1 cellular context compared by ENCODE assay signal in the genomic region with DNA sequence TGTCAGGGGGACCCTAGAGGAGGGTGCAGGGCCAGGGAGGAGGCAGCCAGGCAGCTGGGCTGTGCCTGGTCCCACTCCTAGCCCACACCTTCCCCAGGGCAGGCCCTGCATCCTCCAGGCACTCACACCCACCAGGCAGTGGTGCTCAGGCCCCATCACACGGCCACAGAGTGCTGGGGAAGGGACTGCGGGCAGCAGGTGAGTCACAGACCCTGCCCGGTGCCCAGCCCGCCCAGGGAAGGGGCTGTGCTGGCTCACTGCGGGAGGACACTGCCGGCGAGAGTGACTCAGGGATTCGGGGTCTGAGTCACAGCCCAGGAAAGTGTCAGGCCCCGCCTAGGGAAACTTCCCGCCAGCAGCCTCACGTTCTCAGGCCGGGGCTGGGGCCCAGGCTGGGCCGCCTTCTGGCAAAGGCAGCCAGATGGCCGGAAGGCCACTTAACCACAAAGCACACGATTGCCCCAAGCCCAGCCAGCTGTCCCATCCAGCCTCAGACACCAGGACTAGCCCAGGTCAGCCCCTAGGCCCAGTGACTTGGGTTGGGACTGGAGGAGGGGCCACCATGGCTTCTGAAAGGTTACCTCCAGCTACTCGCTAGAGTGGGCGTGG.
TF ChIP-seq lines count a peak whose summit lies in the region.

No MANE protein-coding gene starts in this region.

TF ChIP-seq in K562, 482 proteins besides CTCF, POLR2A, EP300 and RAD21 (continued from another document and continues in another):
- TF ChIP-seq, protein P1, sequence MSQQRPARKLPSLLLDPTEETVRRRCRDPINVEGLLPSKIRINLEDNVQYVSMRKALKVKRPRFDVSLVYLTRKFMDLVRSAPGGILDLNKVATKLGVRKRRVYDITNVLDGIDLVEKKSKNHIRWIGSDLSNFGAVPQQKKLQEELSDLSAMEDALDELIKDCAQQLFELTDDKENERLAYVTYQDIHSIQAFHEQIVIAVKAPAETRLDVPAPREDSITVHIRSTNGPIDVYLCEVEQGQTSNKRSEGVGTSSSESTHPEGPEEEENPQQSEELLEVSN (IDR thresholded peaks at IDR 0.05; ENCODE audit: borderline replicate concordance in 1 of 2, extremely low read depth in 1 of 2, insufficient read depth in 1 of 2, insufficient read length in 1 of 2, low read depth in 1 of 2, low read length in 1 of 2, poor library complexity in 1 of 2, severe bottlenecking in 1 of 2): peak; percentile 99
- peak; percentile 64 for TF ChIP-seq FOS (IDR thresholded peaks at IDR 0.05; ENCODE audit: extremely low read depth, insufficient read length)
- TF ChIP-seq MTA2 (IDR thresholded peaks at IDR 0.05; ENCODE audit: low read depth): peak; percentile 55
- TF ChIP-seq RNF2 (IDR thresholded peaks at IDR 0.05): peak; percentile 92
- TF ChIP-seq, protein P2, sequence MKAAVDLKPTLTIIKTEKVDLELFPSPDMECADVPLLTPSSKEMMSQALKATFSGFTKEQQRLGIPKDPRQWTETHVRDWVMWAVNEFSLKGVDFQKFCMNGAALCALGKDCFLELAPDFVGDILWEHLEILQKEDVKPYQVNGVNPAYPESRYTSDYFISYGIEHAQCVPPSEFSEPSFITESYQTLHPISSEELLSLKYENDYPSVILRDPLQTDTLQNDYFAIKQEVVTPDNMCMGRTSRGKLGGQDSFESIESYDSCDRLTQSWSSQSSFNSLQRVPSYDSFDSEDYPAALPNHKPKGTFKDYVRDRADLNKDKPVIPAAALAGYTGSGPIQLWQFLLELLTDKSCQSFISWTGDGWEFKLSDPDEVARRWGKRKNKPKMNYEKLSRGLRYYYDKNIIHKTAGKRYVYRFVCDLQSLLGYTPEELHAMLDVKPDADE (conservative IDR thresholded peaks at IDR 0.05; ENCODE audit: control insufficient read depth, low read depth, low read length): peak; percentile 92
- peak; percentile 69 for TF ChIP-seq TBP (optimal IDR thresholded peaks at IDR 0.05; ENCODE audit: low read depth, low read length)
- TF ChIP-seq, protein P3, sequence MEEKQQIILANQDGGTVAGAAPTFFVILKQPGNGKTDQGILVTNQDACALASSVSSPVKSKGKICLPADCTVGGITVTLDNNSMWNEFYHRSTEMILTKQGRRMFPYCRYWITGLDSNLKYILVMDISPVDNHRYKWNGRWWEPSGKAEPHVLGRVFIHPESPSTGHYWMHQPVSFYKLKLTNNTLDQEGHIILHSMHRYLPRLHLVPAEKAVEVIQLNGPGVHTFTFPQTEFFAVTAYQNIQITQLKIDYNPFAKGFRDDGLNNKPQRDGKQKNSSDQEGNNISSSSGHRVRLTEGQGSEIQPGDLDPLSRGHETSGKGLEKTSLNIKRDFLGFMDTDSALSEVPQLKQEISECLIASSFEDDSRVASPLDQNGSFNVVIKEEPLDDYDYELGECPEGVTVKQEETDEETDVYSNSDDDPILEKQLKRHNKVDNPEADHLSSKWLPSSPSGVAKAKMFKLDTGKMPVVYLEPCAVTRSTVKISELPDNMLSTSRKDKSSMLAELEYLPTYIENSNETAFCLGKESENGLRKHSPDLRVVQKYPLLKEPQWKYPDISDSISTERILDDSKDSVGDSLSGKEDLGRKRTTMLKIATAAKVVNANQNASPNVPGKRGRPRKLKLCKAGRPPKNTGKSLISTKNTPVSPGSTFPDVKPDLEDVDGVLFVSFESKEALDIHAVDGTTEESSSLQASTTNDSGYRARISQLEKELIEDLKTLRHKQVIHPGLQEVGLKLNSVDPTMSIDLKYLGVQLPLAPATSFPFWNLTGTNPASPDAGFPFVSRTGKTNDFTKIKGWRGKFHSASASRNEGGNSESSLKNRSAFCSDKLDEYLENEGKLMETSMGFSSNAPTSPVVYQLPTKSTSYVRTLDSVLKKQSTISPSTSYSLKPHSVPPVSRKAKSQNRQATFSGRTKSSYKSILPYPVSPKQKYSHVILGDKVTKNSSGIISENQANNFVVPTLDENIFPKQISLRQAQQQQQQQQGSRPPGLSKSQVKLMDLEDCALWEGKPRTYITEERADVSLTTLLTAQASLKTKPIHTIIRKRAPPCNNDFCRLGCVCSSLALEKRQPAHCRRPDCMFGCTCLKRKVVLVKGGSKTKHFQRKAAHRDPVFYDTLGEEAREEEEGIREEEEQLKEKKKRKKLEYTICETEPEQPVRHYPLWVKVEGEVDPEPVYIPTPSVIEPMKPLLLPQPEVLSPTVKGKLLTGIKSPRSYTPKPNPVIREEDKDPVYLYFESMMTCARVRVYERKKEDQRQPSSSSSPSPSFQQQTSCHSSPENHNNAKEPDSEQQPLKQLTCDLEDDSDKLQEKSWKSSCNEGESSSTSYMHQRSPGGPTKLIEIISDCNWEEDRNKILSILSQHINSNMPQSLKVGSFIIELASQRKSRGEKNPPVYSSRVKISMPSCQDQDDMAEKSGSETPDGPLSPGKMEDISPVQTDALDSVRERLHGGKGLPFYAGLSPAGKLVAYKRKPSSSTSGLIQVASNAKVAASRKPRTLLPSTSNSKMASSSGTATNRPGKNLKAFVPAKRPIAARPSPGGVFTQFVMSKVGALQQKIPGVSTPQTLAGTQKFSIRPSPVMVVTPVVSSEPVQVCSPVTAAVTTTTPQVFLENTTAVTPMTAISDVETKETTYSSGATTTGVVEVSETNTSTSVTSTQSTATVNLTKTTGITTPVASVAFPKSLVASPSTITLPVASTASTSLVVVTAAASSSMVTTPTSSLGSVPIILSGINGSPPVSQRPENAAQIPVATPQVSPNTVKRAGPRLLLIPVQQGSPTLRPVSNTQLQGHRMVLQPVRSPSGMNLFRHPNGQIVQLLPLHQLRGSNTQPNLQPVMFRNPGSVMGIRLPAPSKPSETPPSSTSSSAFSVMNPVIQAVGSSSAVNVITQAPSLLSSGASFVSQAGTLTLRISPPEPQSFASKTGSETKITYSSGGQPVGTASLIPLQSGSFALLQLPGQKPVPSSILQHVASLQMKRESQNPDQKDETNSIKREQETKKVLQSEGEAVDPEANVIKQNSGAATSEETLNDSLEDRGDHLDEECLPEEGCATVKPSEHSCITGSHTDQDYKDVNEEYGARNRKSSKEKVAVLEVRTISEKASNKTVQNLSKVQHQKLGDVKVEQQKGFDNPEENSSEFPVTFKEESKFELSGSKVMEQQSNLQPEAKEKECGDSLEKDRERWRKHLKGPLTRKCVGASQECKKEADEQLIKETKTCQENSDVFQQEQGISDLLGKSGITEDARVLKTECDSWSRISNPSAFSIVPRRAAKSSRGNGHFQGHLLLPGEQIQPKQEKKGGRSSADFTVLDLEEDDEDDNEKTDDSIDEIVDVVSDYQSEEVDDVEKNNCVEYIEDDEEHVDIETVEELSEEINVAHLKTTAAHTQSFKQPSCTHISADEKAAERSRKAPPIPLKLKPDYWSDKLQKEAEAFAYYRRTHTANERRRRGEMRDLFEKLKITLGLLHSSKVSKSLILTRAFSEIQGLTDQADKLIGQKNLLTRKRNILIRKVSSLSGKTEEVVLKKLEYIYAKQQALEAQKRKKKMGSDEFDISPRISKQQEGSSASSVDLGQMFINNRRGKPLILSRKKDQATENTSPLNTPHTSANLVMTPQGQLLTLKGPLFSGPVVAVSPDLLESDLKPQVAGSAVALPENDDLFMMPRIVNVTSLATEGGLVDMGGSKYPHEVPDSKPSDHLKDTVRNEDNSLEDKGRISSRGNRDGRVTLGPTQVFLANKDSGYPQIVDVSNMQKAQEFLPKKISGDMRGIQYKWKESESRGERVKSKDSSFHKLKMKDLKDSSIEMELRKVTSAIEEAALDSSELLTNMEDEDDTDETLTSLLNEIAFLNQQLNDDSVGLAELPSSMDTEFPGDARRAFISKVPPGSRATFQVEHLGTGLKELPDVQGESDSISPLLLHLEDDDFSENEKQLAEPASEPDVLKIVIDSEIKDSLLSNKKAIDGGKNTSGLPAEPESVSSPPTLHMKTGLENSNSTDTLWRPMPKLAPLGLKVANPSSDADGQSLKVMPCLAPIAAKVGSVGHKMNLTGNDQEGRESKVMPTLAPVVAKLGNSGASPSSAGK (IDR thresholded peaks at IDR 0.05): peak; percentile 90
- TF ChIP-seq FOXJ2 (tag; IDR thresholded peaks at IDR 0.05): no peak
- TF ChIP-seq, protein P4, sequence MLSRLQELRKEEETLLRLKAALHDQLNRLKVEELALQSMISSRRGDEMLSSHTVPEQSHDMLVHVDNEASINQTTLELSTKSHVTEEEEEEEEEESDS (CRISPR knock-in tag; IDR thresholded peaks at IDR 0.05): no peak
- peak; percentile 18 for TF ChIP-seq RBBP5 (IDR thresholded peaks at IDR 0.05; ENCODE audit: borderline replicate concordance, insufficient read depth, low read length, poor library complexity, severe bottlenecking)
- peak; percentile 92; the same call in 1 of the 2 replicates for TF ChIP-seq ESRRA (IDR thresholded peaks at IDR 0.05; ENCODE audit: borderline replicate concordance, low read depth)
- TF ChIP-seq, protein P5, sequence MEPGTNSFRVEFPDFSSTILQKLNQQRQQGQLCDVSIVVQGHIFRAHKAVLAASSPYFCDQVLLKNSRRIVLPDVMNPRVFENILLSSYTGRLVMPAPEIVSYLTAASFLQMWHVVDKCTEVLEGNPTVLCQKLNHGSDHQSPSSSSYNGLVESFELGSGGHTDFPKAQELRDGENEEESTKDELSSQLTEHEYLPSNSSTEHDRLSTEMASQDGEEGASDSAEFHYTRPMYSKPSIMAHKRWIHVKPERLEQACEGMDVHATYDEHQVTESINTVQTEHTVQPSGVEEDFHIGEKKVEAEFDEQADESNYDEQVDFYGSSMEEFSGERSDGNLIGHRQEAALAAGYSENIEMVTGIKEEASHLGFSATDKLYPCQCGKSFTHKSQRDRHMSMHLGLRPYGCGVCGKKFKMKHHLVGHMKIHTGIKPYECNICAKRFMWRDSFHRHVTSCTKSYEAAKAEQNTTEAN (CRISPR knock-in tag; IDR thresholded peaks at IDR 0.05): no peak
- peak; percentile 99 for TF ChIP-seq JUN (IDR thresholded peaks at IDR 0.05; ENCODE audit: borderline replicate concordance, low read depth, low read length)
- peak; percentile 97 for TF ChIP-seq JUN (CRISPR knock-in tag; IDR thresholded peaks at IDR 0.05; ENCODE audit: borderline replicate concordance)
- peak; percentile 77; the same call in 1 of the 2 replicates for TF ChIP-seq POLR2AphosphoS5 (IDR thresholded peaks at IDR 0.05; ENCODE audit: control insufficient read depth, insufficient read depth, low read depth, low read length)
- TF ChIP-seq E2F3 (CRISPR knock-in tag; IDR thresholded peaks at IDR 0.05): peak; percentile 95
- no peak for TF ChIP-seq HNRNPLL (IDR thresholded peaks at IDR 0.05; ENCODE audit: low read depth, low read length, poor library complexity, severe bottlenecking)
- TF ChIP-seq RAD51 (IDR thresholded peaks at IDR 0.05; ENCODE audit: borderline replicate concordance, low read depth): peak; percentile 64
- TF ChIP-seq THRAP3 (IDR thresholded peaks at IDR 0.05; ENCODE audit: borderline replicate concordance): no peak
- TF ChIP-seq ZNF589 (CRISPR knock-in tag; IDR thresholded peaks at IDR 0.05; ENCODE audit: low read depth): peak; percentile 98
- TF ChIP-seq OTX1 (CRISPR knock-in tag; IDR thresholded peaks at IDR 0.05): no peak
- peak; percentile 93 for TF ChIP-seq CXXC5 (CRISPR knock-in tag; IDR thresholded peaks at IDR 0.05)
- TF ChIP-seq JUNB (CRISPR knock-in tag; conservative IDR thresholded peaks at IDR 0.05): peak; percentile 88
- TF ChIP-seq GATAD2A (IDR thresholded peaks at IDR 0.05): peak; percentile 91
- TF ChIP-seq ZNF583 (CRISPR knock-in tag; IDR thresholded peaks at IDR 0.05): 0 out of 2 replicates have a peak, but pooled peaks have one; percentile 12
- TF ChIP-seq, protein P6, sequence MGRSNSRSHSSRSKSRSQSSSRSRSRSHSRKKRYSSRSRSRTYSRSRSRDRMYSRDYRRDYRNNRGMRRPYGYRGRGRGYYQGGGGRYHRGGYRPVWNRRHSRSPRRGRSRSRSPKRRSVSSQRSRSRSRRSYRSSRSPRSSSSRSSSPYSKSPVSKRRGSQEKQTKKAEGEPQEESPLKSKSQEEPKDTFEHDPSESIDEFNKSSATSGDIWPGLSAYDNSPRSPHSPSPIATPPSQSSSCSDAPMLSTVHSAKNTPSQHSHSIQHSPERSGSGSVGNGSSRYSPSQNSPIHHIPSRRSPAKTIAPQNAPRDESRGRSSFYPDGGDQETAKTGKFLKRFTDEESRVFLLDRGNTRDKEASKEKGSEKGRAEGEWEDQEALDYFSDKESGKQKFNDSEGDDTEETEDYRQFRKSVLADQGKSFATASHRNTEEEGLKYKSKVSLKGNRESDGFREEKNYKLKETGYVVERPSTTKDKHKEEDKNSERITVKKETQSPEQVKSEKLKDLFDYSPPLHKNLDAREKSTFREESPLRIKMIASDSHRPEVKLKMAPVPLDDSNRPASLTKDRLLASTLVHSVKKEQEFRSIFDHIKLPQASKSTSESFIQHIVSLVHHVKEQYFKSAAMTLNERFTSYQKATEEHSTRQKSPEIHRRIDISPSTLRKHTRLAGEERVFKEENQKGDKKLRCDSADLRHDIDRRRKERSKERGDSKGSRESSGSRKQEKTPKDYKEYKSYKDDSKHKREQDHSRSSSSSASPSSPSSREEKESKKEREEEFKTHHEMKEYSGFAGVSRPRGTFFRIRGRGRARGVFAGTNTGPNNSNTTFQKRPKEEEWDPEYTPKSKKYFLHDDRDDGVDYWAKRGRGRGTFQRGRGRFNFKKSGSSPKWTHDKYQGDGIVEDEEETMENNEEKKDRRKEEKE (IDR thresholded peaks at IDR 0.05; ENCODE audit: borderline replicate concordance in 1 of 2, control insufficient read depth in 1 of 2, low read depth in 2 of 2, low read length in 1 of 2): peak in 1 of 2 experiments; percentile 90; a peak in 2 of 4 replicates
- TF ChIP-seq, protein P7, sequence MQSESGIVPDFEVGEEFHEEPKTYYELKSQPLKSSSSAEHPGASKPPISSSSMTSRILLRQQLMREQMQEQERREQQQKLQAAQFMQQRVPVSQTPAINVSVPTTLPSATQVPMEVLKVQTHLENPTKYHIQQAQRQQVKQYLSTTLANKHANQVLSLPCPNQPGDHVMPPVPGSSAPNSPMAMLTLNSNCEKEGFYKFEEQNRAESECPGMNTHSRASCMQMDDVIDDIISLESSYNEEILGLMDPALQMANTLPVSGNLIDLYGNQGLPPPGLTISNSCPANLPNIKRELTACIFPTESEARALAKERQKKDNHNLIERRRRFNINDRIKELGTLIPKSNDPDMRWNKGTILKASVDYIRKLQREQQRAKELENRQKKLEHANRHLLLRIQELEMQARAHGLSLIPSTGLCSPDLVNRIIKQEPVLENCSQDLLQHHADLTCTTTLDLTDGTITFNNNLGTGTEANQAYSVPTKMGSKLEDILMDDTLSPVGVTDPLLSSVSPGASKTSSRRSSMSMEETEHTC (IDR thresholded peaks at IDR 0.05): peak; percentile 49; the same call in 1 of the 2 replicates
- peak; percentile 97 for TF ChIP-seq MTA3 (IDR thresholded peaks at IDR 0.05; ENCODE audit: borderline replicate concordance)
- TF ChIP-seq RCOR1 (IDR thresholded peaks at IDR 0.05; ENCODE audit: borderline replicate concordance in 1 of 2, low read depth in 2 of 2, low read length in 2 of 2): peak; percentile 41 to 89; a peak in 2 of 4 replicates
- TF ChIP-seq SAFB (IDR thresholded peaks at IDR 0.05; ENCODE audit: borderline replicate concordance, low read depth, low read length): no peak; the same call in 1 of the 2 replicates
